ENCODE assay signal across 9 cellular contexts in the genomic region with DNA sequence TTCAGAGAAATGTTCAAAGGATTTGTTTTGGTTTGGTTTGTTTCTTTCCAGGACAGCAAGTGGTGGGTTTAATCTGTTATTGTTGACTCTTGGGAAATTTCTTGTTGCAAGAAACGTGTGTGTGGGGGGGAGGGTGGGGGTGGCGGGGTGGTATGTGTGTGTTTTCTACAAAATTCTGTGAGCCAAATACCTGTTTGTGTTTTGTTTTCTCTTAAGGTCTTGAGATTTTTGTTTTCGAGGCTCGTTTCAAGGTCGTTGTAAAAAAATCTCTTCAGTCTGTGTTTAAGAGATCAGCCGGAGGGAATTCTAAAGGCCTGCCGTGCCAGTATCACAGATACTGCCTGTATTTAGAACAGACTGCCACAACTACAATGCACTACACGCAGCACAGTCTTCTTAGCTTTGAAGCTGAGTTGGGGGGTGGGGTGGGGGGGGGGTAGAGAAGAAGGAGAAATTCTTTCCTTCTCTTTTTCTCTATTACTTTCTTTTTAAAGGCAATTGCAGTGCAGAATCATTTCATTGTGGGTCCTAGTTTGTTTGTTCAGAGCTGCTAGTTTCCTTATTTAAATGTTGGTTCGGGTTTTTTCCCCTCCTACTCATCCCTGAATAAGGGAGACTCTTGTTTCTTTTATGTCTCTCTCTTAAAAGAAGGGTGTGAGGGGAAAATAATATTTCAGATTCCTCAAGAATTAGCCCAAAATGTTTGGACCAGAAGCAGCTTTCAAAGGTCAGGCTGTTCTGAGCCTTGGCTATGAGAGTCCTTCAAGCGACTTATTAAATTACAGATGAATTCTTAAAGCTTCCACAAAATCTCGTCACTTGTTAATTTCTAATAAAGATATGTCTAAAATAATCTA. TPM values are rescaled to one million over a fixed set of nuclear protein-coding genes. Genes with fewer than 3 reads are reported as not detected.
DNase-seq lines count a peak whose midpoint lies in the region; ATAC-seq and TF ChIP-seq lines count a peak whose summit lies in the region.
"Had no signal": no experiment of that assay in that cellular context is flagged by ENCODE, and none has a peak within 500 bp of the region (broad histone marks: within the 10 kb centered on the region; RNA-seq: fewer than 3 reads in every experiment).

No MANE protein-coding gene starts in this region.

- TF ChIP-seq POLR2A in esophagus muscularis mucosa (IDR thresholded peaks at IDR 0.05; ENCODE audit: low read depth) = no peak

- DNase-seq in H4 (ENCODE audit: low spot score) (peak; percentile 29), T-cell (peak in 3 of 34 experiments; percentile 8 to 27 (median 14)), esophagus muscularis mucosa (ENCODE audit: extremely low spot score) (no peak), COLO668 (lab: John Stamatoyannopoulos, UW; ENCODE audit: unreplicated experiment) (no peak), NCI-H82 (lab: John Stamatoyannopoulos, UW) (no peak)

- POLR2A ChIA-PET in T-cell (lab: Charles Lee) = interaction anchor here (0.6 to 1.0 kb wide), 7 partner anchors 8 to 1405 kb away, joined by 3 to 13 read pairs (median 4); no protein-coding TSS in a partner anchor

- H3K36me3 ChIP-seq in esophagus muscularis mucosa (no peaks in the 10 kb centered on the region), neuron (ENCODE audit: insufficient read depth, low read length) (no peaks in the 10 kb centered on the region)

- no peaks in the 10 kb centered on the region for H3K36me3 Mint-ChIP-seq in T-cell

- peak overlapping the region; percentile 100 for H3K27ac Mint-ChIP-seq in T-cell

- H3K9me3 ChIP-seq in esophagus muscularis mucosa = no peaks in the 10 kb centered on the region
- no peaks in the 10 kb centered on the region for H3K9me3 ChIP-seq in neuron (ENCODE audit: low read length)

- TF ChIP-seq EP300 in esophagus muscularis mucosa (IDR thresholded peaks at IDR 0.05) = no peak

- H3K27me3 ChIP-seq in esophagus muscularis mucosa (no peaks in the 10 kb centered on the region), neuron (ENCODE audit: insufficient read depth, low read length) (no peaks in the 10 kb centered on the region)

- H3K27me3 Mint-ChIP-seq in T-cell = peaks cover 0 to 3% of the 10 kb centered on the region in 2 donors

- TF ChIP-seq CTCF in esophagus muscularis mucosa (IDR thresholded peaks at IDR 0.05) = no peak

- CTCF ChIA-PET in T-cell (lab: Charles Lee) = interaction anchor here (0.6 to 3.2 kb wide), 25 partner anchors 9 to 1295 kb away, joined by 3 to 22 read pairs (median 4); no protein-coding TSS in a partner anchor

- H2AFZ ChIP-seq in neuron (ENCODE audit: low read depth, low read length) = no peak overlapping the region

- H3K4me1 ChIP-seq in esophagus muscularis mucosa = peaks cover 13 to 64% (median 50%) of the 10 kb centered on the region in 4 donors
- H3K4me1 ChIP-seq in neuron (ENCODE audit: insufficient read depth, low read length) = peaks cover 30% of the 10 kb centered on the region

- peak overlapping the region; percentile 95 to 98 (median 98) for H3K4me3 Mint-ChIP-seq in T-cell

- peaks cover 70 to 99% (median 76%) of the 10 kb centered on the region in 3 donors for H3K4me1 Mint-ChIP-seq in T-cell

- ATAC-seq in T-cell (replicated peaks in 1 of 4) = no peak
- ATAC-seq in HG03135 (IDR thresholded peaks at IDR 0.05; ENCODE audit: unreplicated experiment) = no peak
- ATAC-seq in GM21529 (IDR thresholded peaks at IDR 0.05; ENCODE audit: unreplicated experiment) = no peak

- 29% methylated on average over 11 of the region's 11 CpGs for WGBS in esophagus muscularis mucosa

- H3K9me3 Mint-ChIP-seq in T-cell = no peaks in the 10 kb centered on the region

- H3K4me3 ChIP-seq in esophagus muscularis mucosa (peak overlapping the region; percentile 69 to 81 (median 76)), neuron (ENCODE audit: low read length) (peak overlapping the region; percentile 87)

- H3K27ac ChIP-seq in esophagus muscularis mucosa (replicated peaks in 1 of 4) = peak overlapping the region; percentile 94 to 99 (median 98)

- intact Hi-C loops in esophagus muscularis mucosa (cut with DNase I) = loop anchor here (5.0 to 10.0 kb wide), 3 partner anchors 306 to 828 kb away; no protein-coding TSS in a partner anchor

RNA-seq across cellular contexts. Expression of a gene that starts 1.4 kb away (rescaled TPM):
- total RNA-seq in H4 (2014; rRNA removed; shearing (Covaris generic)) = 5.8 and 9.0 TPM in 2 replicates
- total RNA-seq in T-cell (10 to 100 TPM; 16.8 to 31.1 (median 27.7) TPM), esophagus muscularis mucosa (100 to 1,000 TPM in 3 of 4 donors, 10 to 100 TPM in 1; 86.0 to 161 (median 111) TPM)

RNA-seq across cellular contexts. Expression of a gene that starts 44.4 kb away (rescaled TPM):
- total RNA-seq in H4 (2014; rRNA removed; shearing (Covaris generic)) = not detected in 2 replicates
- total RNA-seq in T-cell (not detected), esophagus muscularis mucosa (not detected)
- total RNA-seq: T-helper 1 cell treated with Interleukin-12 subunit alpha and Interleukin-12 subunit beta and Interleukin-4 antibody, amounts not matched to agents 30 ng/mL and 1 ng/mL, for 36 hours had no signal
